11 cellular contexts compared by ENCODE assay signal in genomic region chr10:50561266-50561665, GRCh38.
DNase-seq lines count a peak whose midpoint lies in the region; ATAC-seq and TF ChIP-seq lines count a peak whose summit lies in the region.
"Had no signal": no experiment of that assay in that cellular context is flagged by ENCODE, and none has a peak within 500 bp of the region (broad histone marks: within the 10 kb centered on the region; RNA-seq: fewer than 3 reads in every experiment).

No MANE protein-coding gene starts in this region.

- TF ChIP-seq POLR2A in esophagus muscularis mucosa (IDR thresholded peaks at IDR 0.05; ENCODE audit: low read depth), result no peak

- POLR2A ChIA-PET in A673 (lab: Charles Lee; ENCODE audit: low non-redundant PET), result no interaction called here

- H3K9me3 ChIP-seq in A673 (ENCODE audit: low read depth, low read length, poor library complexity, severe bottlenecking) (no peaks in the 10 kb centered on the region), MG63 (no peaks in the 10 kb centered on the region), esophagus muscularis mucosa (no peaks in the 10 kb centered on the region), muscle layer of duodenum (ENCODE audit: control insufficient read depth in 1 of 2, low read length in 2 of 2) (no peaks in the 10 kb centered on the region)

- H3K4me1 ChIP-seq in A673 (ENCODE audit: insufficient read depth, low read length, poor library complexity, severe bottlenecking), result peaks cover 16% of the 10 kb centered on the region
- H3K4me1 ChIP-seq in esophagus muscularis mucosa, result peaks cover 45 to 54% (median 53%) of the 10 kb centered on the region in 4 donors
- peaks cover 7 to 25% of the 10 kb centered on the region in 2 donors for H3K4me1 ChIP-seq in muscle layer of duodenum (ENCODE audit: control insufficient read depth in 1 of 2, insufficient read depth in 2 of 2, low read length in 2 of 2)

- DNase-seq in A673 (ENCODE audit: low spot score) (peak; percentile 59), MG63 (peak; percentile 26), esophagus muscularis mucosa (ENCODE audit: extremely low spot score) (no peak), coronary artery (ENCODE audit: low spot score) (no peak), DMS153 (lab: John Stamatoyannopoulos, UW) (no peak)
- no peak for DNase-seq in activated naive CD4-positive, alpha-beta T cell (lab: John Stamatoyannopoulos, UW)
- DNase-seq: activated CD4-positive, alpha-beta T cell treated with anti-CD3 and anti-CD28 coated beads, Interleukin-2, amount 10 ng/mL, durations not matched to agents 7 days and 5 days; stimulated activated CD4-positive, alpha-beta T cell treated with anti-CD3 and anti-CD28 coated beads, Interleukin-15, amount 100 ng/mL, for 24 hours had no signal

- no peak for ATAC-seq in HG02885 (IDR thresholded peaks at IDR 0.05; ENCODE audit: poor library complexity, unreplicated experiment)

- H3K27ac ChIP-seq in A673 (ENCODE audit: low read depth, low read length, poor library complexity, severe bottlenecking), result peak overlapping the region; percentile 3
- H3K27ac ChIP-seq in esophagus muscularis mucosa (replicated peaks in 1 of 4), result peak overlapping the region; percentile 59 to 75 (median 69)
- H3K27ac ChIP-seq in muscle layer of duodenum (ENCODE audit: low read length), result peak overlapping the region; percentile 32
- H3K27ac ChIP-seq in coronary artery, result peak overlapping the region in 1 of 2 donors; percentile 61
- H3K27ac ChIP-seq: cardiac muscle cell had no signal

- intact Hi-C loops in A673 (cut with micrococcal nuclease; ENCODE audit: unreplicated experiment) (loop anchor here (1.0 kb wide), 1 partner anchor 63 kb away; no protein-coding TSS in a partner anchor), esophagus muscularis mucosa (cut with DNase I) (no loop called here)

- CTCF ChIA-PET in A673 (lab: Charles Lee), result no interaction called here

- no peaks in the 10 kb centered on the region for H3K27me3 ChIP-seq in A673 (replicated peaks; ENCODE audit: insufficient read depth, low read depth, low read length, poor library complexity)
- no peaks in the 10 kb centered on the region for H3K27me3 ChIP-seq in MG63
- H3K27me3 ChIP-seq in esophagus muscularis mucosa, result no peaks in the 10 kb centered on the region
- H3K27me3 ChIP-seq in muscle layer of duodenum (ENCODE audit: low read depth, low read length), result no peaks in the 10 kb centered on the region
- H3K27me3 ChIP-seq: cardiac muscle cell had no signal

- WGBS in esophagus muscularis mucosa, result 25% methylated on average over 5 of the region's 5 CpGs

- H3K36me3 ChIP-seq in A673 (ENCODE audit: insufficient read depth, low read length, poor library complexity, severe bottlenecking) (no peaks in the 10 kb centered on the region), MG63 (no peaks in the 10 kb centered on the region), esophagus muscularis mucosa (no peaks in the 10 kb centered on the region), muscle layer of duodenum (ENCODE audit: control insufficient read depth in 1 of 2, insufficient read depth in 2 of 2, low read length in 2 of 2) (no peaks in the 10 kb centered on the region)
- H3K36me3 ChIP-seq: cardiac muscle cell had no signal

- TF ChIP-seq CTCF in A673 (conservative IDR thresholded peaks at IDR 0.05; ENCODE audit: low read depth, low read length), result no peak
- no peak for TF ChIP-seq CTCF in esophagus muscularis mucosa (IDR thresholded peaks at IDR 0.05)
- no peak for TF ChIP-seq CTCF in coronary artery (IDR thresholded peaks at IDR 0.05)

- H3K4me3 ChIP-seq in A673 (ENCODE audit: low read depth, low read length, poor library complexity, severe bottlenecking) (no peak overlapping the region), MG63 (no peak overlapping the region), esophagus muscularis mucosa (peak overlapping the region in 1 of 4 donors; percentile 2), muscle layer of duodenum (ENCODE audit: low read depth in 1 of 2, low read length in 2 of 2) (no peak overlapping the region), coronary artery (no peak overlapping the region)
- H3K4me3 ChIP-seq: cardiac muscle cell had no signal

- TF ChIP-seq EP300 in esophagus muscularis mucosa (IDR thresholded peaks at IDR 0.05), result no peak

- no TSS peak for BruUV-seq in A673 (replicated peaks; lab: Mats Ljungman, UMichigan)

Comparison
In these comparisons a context has a peak if more than half of its experiments do, and no peak if none do; other contexts are left out.
1. DNase-seq: peak in A673 (single experiment) and MG63 (single experiment); none in esophagus muscularis mucosa (single experiment), activated naive CD4-positive, alpha-beta T cell (0 of 4), coronary artery (single experiment) and DMS153 (single experiment).